In the genomic region with DNA sequence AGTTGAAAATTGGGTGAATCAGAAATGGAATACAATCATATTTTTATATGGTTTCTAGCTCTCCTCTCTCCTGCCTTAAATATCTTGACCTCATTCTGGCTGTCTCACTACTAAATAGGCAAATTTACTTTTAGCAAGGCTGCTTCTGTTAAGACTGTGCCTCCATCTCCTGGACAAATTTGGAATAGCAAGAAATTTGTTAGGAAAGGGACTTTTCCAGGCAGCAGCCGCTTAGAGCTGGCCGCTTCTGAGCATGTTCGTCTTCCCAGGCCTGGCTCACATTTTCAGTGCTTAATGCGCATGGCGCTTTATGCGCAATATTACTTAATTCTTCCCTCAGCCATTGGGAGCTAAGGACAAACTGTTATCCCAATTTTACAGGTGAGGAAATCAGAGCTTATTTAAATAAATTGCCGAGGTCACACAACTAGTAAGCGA, we compare ENCODE assay signal across 8 cellular contexts. TPM values are rescaled to one million over a fixed set of nuclear protein-coding genes. Genes with fewer than 3 reads are reported as not detected.
DNase-seq lines count a peak whose midpoint lies in the region; ATAC-seq and TF ChIP-seq lines count a peak whose summit lies in the region.

No MANE protein-coding gene starts in this region.

- H3K79me2 ChIP-seq in Loucy (ENCODE audit: insufficient read depth, low read length), result peaks cover 45% of the 10 kb centered on the region

- H3K4me1 ChIP-seq in Loucy (ENCODE audit: insufficient read depth, low read length, poor library complexity, severe bottlenecking), result peaks cover 28% of the 10 kb centered on the region

- H3K9me2 ChIP-seq in Loucy (replicated peaks; ENCODE audit: low read depth, low read length), result no peaks in the 10 kb centered on the region

- peak overlapping the region; percentile 90 for H3K4me3 ChIP-seq in Loucy (ENCODE audit: low read length, poor library complexity, severe bottlenecking)
- no peak overlapping the region for H3K4me3 ChIP-seq in astrocyte of the spinal cord (ENCODE audit: low read depth, low read length)

- peaks cover 3% of the 10 kb centered on the region for H3K27me3 ChIP-seq in Loucy (ENCODE audit: insufficient read depth, low read length, poor library complexity, severe bottlenecking)

- intact Hi-C loops in left ventricle myocardium superior (cut with micrococcal nuclease) (loop anchor here (5.0 to 10.0 kb wide), 3 partner anchors 51 to 244 kb away; a partner anchor contains a TSS), posterior cingulate gyrus (cut with DNase I) (loop anchor here (1.0 to 10.0 kb wide), 6 partner anchors 51 to 331 kb away; a partner anchor contains a TSS)

- no peaks in the 10 kb centered on the region for H3K9me3 ChIP-seq in Loucy (ENCODE audit: insufficient read depth, low read depth, low read length)

- DNase-seq in SIG-M5 treated with dmso at 0.1 percent for 504 hours (lab: John Stamatoyannopoulos, UW; ENCODE audit: unreplicated experiment), result peak; percentile 80
- no peak for DNase-seq in SIG-M5 (lab: John Stamatoyannopoulos, UW)
- DNase-seq in RPMI8226, result peak; percentile 53
- peak; percentile 90 for DNase-seq in astrocyte of the spinal cord (ENCODE audit: low read depth, low spot score)
- peak; percentile 62 for DNase-seq in left ventricle myocardium superior
- DNase-seq in posterior cingulate gyrus, result peak in 9 of 10 donors; percentile 39 to 95 (median 62)

- peaks cover 3% of the 10 kb centered on the region for H4K20me1 ChIP-seq in Loucy (ENCODE audit: insufficient read depth, low read length, poor library complexity, severe bottlenecking)

- peak overlapping the region; percentile 97 for H3K9ac ChIP-seq in Loucy (ENCODE audit: low read depth, low read length, poor library complexity, severe bottlenecking)

- no peaks in the 10 kb centered on the region for H3F3A ChIP-seq in Loucy (ENCODE audit: low read depth)

- H2AFZ ChIP-seq in Loucy (ENCODE audit: low read length), result no peak overlapping the region

- ATAC-seq in left ventricle myocardium superior, result peak; percentile 52
- ATAC-seq in GM19023 (IDR thresholded peaks at IDR 0.05; ENCODE audit: unreplicated experiment), result no peak

- TF ChIP-seq CTCF in Loucy (conservative IDR thresholded peaks at IDR 0.05; ENCODE audit: low read length) (peak; percentile 78), astrocyte of the spinal cord (IDR thresholded peaks at IDR 0.05; ENCODE audit: low read depth, low read length) (peak; percentile 72)

- in situ Hi-C loops in astrocyte of the spinal cord (cut with HindIII; ENCODE audit: low sequenced_read_pairs), result no loop called here

- peaks cover 6% of the 10 kb centered on the region; the same call in 1 of the 2 replicates for H3K36me3 ChIP-seq in Loucy (ENCODE audit: insufficient read depth, low read length)

- peak overlapping the region; percentile 96 for H3K4me2 ChIP-seq in Loucy (ENCODE audit: low read depth, low read length, poor library complexity, severe bottlenecking)

RNA-seq across cellular contexts. Expression of a gene that starts 1.7 kb away (rescaled TPM):
- 20.6 TPM for total RNA-seq in left ventricle myocardium superior

RNA-seq across cellular contexts. Expression of a gene that starts 34.5 kb away (rescaled TPM):
- 298 TPM for total RNA-seq in left ventricle myocardium superior

RNA-seq across cellular contexts. Expression of a gene that starts 51.7 kb away (rescaled TPM):
- total RNA-seq in left ventricle myocardium superior, result 90.4 TPM
